8 cellular contexts compared by ENCODE assay signal in the genomic region with DNA sequence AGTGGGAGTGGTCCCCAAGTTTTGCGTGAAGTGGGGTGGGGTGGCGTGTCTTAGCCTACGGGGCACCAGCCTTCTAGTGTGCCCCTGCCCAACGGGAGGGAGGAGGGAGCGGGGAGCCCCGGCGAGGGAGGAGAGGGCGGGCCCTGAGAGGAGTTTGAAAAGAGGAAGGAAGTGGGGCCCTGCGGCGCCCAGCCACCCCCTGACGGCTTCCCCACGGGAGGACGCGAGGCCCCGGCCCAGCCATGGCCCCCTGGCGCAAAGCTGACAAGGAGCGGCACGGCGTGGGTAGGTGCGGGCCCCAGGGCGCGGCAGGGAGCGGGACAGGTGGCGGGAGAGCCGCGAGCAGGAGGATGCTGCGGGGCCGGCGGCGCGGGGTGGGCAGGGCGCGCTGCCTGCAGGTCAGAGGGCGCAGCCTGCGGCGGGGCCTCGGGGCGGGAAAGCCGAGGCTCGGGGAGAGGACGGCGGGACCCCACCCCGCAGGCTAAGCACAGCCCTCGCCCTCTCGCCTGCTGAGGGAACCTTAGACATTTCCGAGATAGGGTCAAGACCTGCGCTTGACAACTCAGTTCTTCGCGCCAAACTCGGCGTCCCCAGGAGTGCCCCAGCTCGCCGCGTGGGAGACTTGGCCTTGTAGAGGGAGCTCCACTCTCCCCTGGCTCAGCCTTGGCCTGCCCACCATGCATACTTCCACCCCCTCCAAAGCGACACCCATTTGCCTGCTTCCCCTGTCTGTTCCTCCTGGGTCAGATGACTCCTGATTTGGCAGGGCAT. TPM values are rescaled to one million over a fixed set of nuclear protein-coding genes. Genes with fewer than 3 reads are reported as not detected.
A peak's percentile ranks its signal among the peaks of the same experiment; 100 is the strongest.
DNase-seq lines count a peak whose midpoint lies in the region; ATAC-seq and TF ChIP-seq lines count a peak whose summit lies in the region.

A gene (plus strand): TSS at position 191 of the 771 bp plus-strand sequence. CDS start 52 bp downstream, at position 243.

- no peaks in the 10 kb centered on the region for H3K9me3 ChIP-seq in adrenal gland (replicated peaks in 1 of 3)

- DNase-seq in adrenal gland = peak; percentile 35 to 58 (median 48)
- DNase-seq in left kidney (ENCODE audit: low read depth, low spot score) = peak; percentile 25
- DNase-seq in stimulated activated CD4-positive, alpha-beta T cell treated with anti-CD3 and anti-CD28 coated beads, TNF-alpha, amount 100 ng/mL, for 4 hours (ENCODE audit: low read depth in 3 of 3) = peak; percentile 32 to 52 (median 50)
- DNase-seq in NCI-H1436 treated with DMSO at 0.1 percent for 48 hours (lab: John Stamatoyannopoulos, UW) = no peak
- DNase-seq in kidney tubule cell (ENCODE audit: low spot score) = no peak

- intact Hi-C loops in T-helper 1 cell treated with Interleukin-12 subunit alpha and Interleukin-12 subunit beta and Interleukin-4 antibody, amounts not matched to agents 30 ng/mL and 1 ng/mL, for 36 hours (cut with micrococcal nuclease) = loop anchor here (1.0 to 5.0 kb wide), 4 partner anchors 34 to 695 kb away; a partner anchor contains a TSS
- intact Hi-C loops in adrenal gland (cut with DNase I) = no loop called here

- peak within 1 kb of the TSS in 4 of 5 donors; percentile 34 to 91 (median 41) for H3K27ac ChIP-seq in adrenal gland

- ATAC-seq in GM18861 (IDR thresholded peaks at IDR 0.05; ENCODE audit: unreplicated experiment) (peak; percentile 86), HG03039 (IDR thresholded peaks at IDR 0.05; ENCODE audit: unreplicated experiment) (peak; percentile 84)

- H3K27me3 ChIP-seq in adrenal gland = peaks cover 16% of the 10 kb centered on the region

- TF ChIP-seq POLR2A in adrenal gland (IDR thresholded peaks at IDR 0.05) = no peak

- TF ChIP-seq CTCF in adrenal gland (IDR thresholded peaks at IDR 0.05) = no peak

- H3K36me3 ChIP-seq in adrenal gland (replicated peaks in 1 of 2) = no peaks in the 10 kb centered on the region

- WGBS in adrenal gland, 4 donors = 1 to 3% (median 3%) methylated on average over 28 to 55 of the region's 55 CpGs; no CpG with 5 or more reads in 1 of the 4 donors

- peak within 1 kb of the TSS in 1 of 4 donors; percentile 48 for H3K4me3 ChIP-seq in adrenal gland

- H3K4me1 ChIP-seq in adrenal gland (replicated peaks in 1 of 2) = peaks cover 0 to 3% of the 10 kb centered on the region in 2 donors

RNA-seq across cellular contexts. Expression of the gene that starts here (rescaled TPM):
- total RNA-seq in T-helper 1 cell treated with Interleukin-12 subunit alpha and Interleukin-12 subunit beta and Interleukin-4 antibody, amounts not matched to agents 30 ng/mL and 1 ng/mL, for 36 hours = 333 and 346 TPM in 2 replicates
- 10 to 100 TPM; 18.3 to 59.5 (median 24.3) TPM for total RNA-seq in adrenal gland
- 10 to 100 TPM in 1 of 3 donors, 1 to 10 TPM in 2; 3.3 to 10.9 (median 4.2) TPM for polyA plus RNA-seq in adrenal gland

Comparison
In these comparisons a context has a peak if more than half of its experiments do, and no peak if none do; other contexts are left out.
1. DNase-seq: peak in adrenal gland (7 of 7), left kidney (single experiment) and stimulated activated CD4-positive, alpha-beta T cell treated with anti-CD3 and anti-CD28 coated beads, TNF-alpha, amount 100 ng/mL, for 4 hours (3 of 3); none in NCI-H1436 treated with DMSO at 0.1 percent for 48 hours (single experiment) and kidney tubule cell (single experiment).